ENCODE assay signal across 10 cellular contexts in genomic region chr10:32650246-32650655, GRCh38.
DNase-seq lines count a peak whose midpoint lies in the region; ATAC-seq and TF ChIP-seq lines count a peak whose summit lies in the region.
"Had no signal": no experiment of that assay in that cellular context is flagged by ENCODE, and none has a peak within 500 bp of the region (broad histone marks: within the 10 kb centered on the region; RNA-seq: fewer than 3 reads in every experiment).

No MANE protein-coding gene starts in this region.

- intact Hi-C loops in dorsolateral prefrontal cortex (cut with DNase I), result no loop called here

- no peaks in the 10 kb centered on the region for H3K36me3 ChIP-seq in Loucy (ENCODE audit: insufficient read depth, low read length)
- H3K36me3 ChIP-seq: thoracic aorta had no signal

- no peak overlapping the region for H3K27ac ChIP-seq in dorsolateral prefrontal cortex
- H3K27ac ChIP-seq: thoracic aorta had no signal

- H3K4me2 ChIP-seq in Loucy (ENCODE audit: low read depth, low read length, poor library complexity, severe bottlenecking), result no peak overlapping the region

- TF ChIP-seq CTCF in Loucy (conservative IDR thresholded peaks at IDR 0.05; ENCODE audit: low read length), result peak; percentile 73
- TF ChIP-seq CTCF in fibroblast of the aortic adventitia (IDR thresholded peaks at IDR 0.05; ENCODE audit: insufficient read depth, low read length), result no peak
- no peak for TF ChIP-seq CTCF in dorsolateral prefrontal cortex (IDR thresholded peaks at IDR 0.05 in 54 of 56, conservative IDR thresholded peaks at IDR 0.05 in 2 of 56; ENCODE audit: low read depth in 1 of 56, partially characterized antibody in 56 of 56)

- ATAC-seq in GM21367 (IDR thresholded peaks at IDR 0.05; ENCODE audit: unreplicated experiment), result peak; percentile 77

- peaks cover 16% of the 10 kb centered on the region for H3K4me1 ChIP-seq in Loucy (ENCODE audit: insufficient read depth, low read length, poor library complexity, severe bottlenecking)

- H3K4me3 ChIP-seq in Loucy (ENCODE audit: low read length, poor library complexity, severe bottlenecking), result no peak overlapping the region
- no peak overlapping the region for H3K4me3 ChIP-seq in fibroblast of the aortic adventitia (ENCODE audit: low read depth, low read length)
- no peak overlapping the region for H3K4me3 ChIP-seq in dorsolateral prefrontal cortex
- H3K4me3 ChIP-seq: thoracic aorta had no signal

- no peak overlapping the region for H3K9ac ChIP-seq in Loucy (ENCODE audit: low read depth, low read length, poor library complexity, severe bottlenecking)

- H3K79me2 ChIP-seq in Loucy (ENCODE audit: insufficient read depth, low read length), result no peaks in the 10 kb centered on the region

- no peaks in the 10 kb centered on the region for H3K27me3 ChIP-seq in Loucy (ENCODE audit: insufficient read depth, low read length, poor library complexity, severe bottlenecking)
- H3K27me3 ChIP-seq in dorsolateral prefrontal cortex, result no peaks in the 10 kb centered on the region

- no peak overlapping the region for H2AFZ ChIP-seq in Loucy (ENCODE audit: low read length)

- peaks cover 17% of the 10 kb centered on the region; the same call in 1 of the 2 replicates for H3K9me3 ChIP-seq in Loucy (ENCODE audit: insufficient read depth, low read depth, low read length)

- no peaks in the 10 kb centered on the region for H3F3A ChIP-seq in Loucy (ENCODE audit: low read depth)

- no peaks in the 10 kb centered on the region for H4K20me1 ChIP-seq in Loucy (ENCODE audit: insufficient read depth, low read length, poor library complexity, severe bottlenecking)

- DNase-seq in ELR (ENCODE audit: low read depth) (peak; percentile 8), fibroblast of the aortic adventitia (ENCODE audit: low read depth) (peak; percentile 8), NCI-H774 (lab: John Stamatoyannopoulos, UW) (no peak), dorsolateral prefrontal cortex (no peak), NCI-H2029 treated with DMSO at 0.1 percent for 48 hours (lab: John Stamatoyannopoulos, UW) (no peak), NCI-H1105 treated with DMSO at 0.1 percent for 48 hours (lab: John Stamatoyannopoulos, UW) (no peak)
- DNase-seq: NCI-H1436 treated with DMSO at 0.1 percent for 48 hours had no signal

- no peaks in the 10 kb centered on the region for H3K9me2 ChIP-seq in Loucy (replicated peaks; ENCODE audit: low read depth, low read length)

Comparison
In these comparisons a context has a peak if more than half of its experiments do, and no peak if none do; other contexts are left out.
1. DNase-seq: peak in ELR (single experiment) and fibroblast of the aortic adventitia (single experiment); none in NCI-H774 (single experiment), dorsolateral prefrontal cortex (0 of 10), NCI-H2029 treated with DMSO at 0.1 percent for 48 hours (single experiment) and NCI-H1105 treated with DMSO at 0.1 percent for 48 hours (single experiment).